11 cellular contexts compared by ENCODE assay signal in the genomic region with DNA sequence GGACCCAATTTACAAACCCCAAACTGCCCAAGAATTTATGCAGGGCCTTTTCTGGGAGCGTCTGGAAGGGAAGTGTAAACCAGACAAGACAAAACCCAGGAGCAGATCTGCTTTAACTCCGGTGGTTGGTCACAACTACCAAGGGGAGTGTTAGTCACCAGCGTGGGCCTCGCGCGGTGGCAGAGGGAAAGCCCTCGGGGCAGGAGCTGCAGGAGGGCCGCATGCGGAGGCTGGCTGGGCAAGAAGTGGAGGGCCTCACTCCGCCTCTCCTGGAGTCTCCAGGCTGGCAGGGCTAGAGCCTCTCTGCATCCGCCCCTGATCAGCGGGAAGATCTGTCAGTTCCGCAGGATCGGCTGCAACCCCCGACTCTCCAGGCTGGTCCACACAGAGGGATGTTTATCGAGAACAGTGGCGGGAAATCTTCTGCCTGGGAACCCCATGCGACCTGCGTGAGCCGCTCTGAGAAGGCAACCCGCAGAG. TPM values are rescaled to one million over a fixed set of nuclear protein-coding genes. Genes with fewer than 3 reads are reported as not detected.
DNase-seq lines count a peak whose midpoint lies in the region; TF ChIP-seq lines count a peak whose summit lies in the region.
"Had no signal": no experiment of that assay in that cellular context is flagged by ENCODE, and none has a peak within 500 bp of the region (broad histone marks: within the 10 kb centered on the region; RNA-seq: fewer than 3 reads in every experiment).

No MANE protein-coding gene starts in this region.

- H3K4me2 ChIP-seq in PC-9: peak overlapping the region; percentile 17; the same call in 1 of the 2 replicates

- H3K27ac Mint-ChIP-seq in nephron (peak overlapping the region in 1 of 3 experiments; percentile 22), Caco-2 (ENCODE audit: unreplicated experiment) (no peak overlapping the region)
- H3K27ac Mint-ChIP-seq: activated CD4-positive, alpha-beta T cell treated with anti-CD3 and anti-CD28 coated beads, Interleukin-2, amount 10 ng/mL, durations not matched to agents 24 days and 14 days; B cell had no signal

- TF ChIP-seq CTCF in PC-9 (conservative IDR thresholded peaks at IDR 0.05) (no peak), nephron (IDR thresholded peaks at IDR 0.05; ENCODE audit: unreplicated experiment in 3 of 3) (no peak), Caco-2 (IDR thresholded peaks at IDR 0.05; ENCODE audit: insufficient read depth in 1 of 2, low read depth in 1 of 2, low read length in 1 of 2, severe bottlenecking in 1 of 2, unreplicated experiment in 1 of 2) (no peak), uterus (IDR thresholded peaks at IDR 0.05) (no peak)

- peaks cover 13% of the 10 kb centered on the region for H3K4me1 Mint-ChIP-seq in nephron
- H3K4me1 Mint-ChIP-seq in Caco-2 (ENCODE audit: low read depth, unreplicated experiment): no peaks in the 10 kb centered on the region

- DNase-seq in AG08395 (ENCODE audit: low spot score) (peak; percentile 81), PC-9 (peak in 1 of 2 experiments; percentile 23), fibroblast of gingiva (ENCODE audit: low read depth) (peak; percentile 43), Caco-2 (no peak), NCI-H1694 treated with DMSO at 0.1 percent for 48 hours (lab: John Stamatoyannopoulos, UW) (no peak), uterus (no peak)
- no peak for DNase-seq in activated CD4-positive, alpha-beta T cell treated with anti-CD3 and anti-CD28 coated beads, Interleukin-2, amount 50 U/mL, for 4 hours
- DNase-seq: activated CD4-positive, alpha-beta T cell treated with anti-CD3 and anti-CD28 coated beads, Interleukin-2, amount 10 ng/mL, durations not matched to agents 24 days and 14 days; NK-92 treated with Interleukin-12 subunit alpha and Interleukin-12 subunit beta, amount 100 ng/mL, for 24 hours had no signal

- BruUV-seq in PC-9 (replicated peaks; lab: Mats Ljungman, UMichigan) (no TSS peak), Caco-2 (replicated peaks; lab: Mats Ljungman, UMichigan) (no TSS peak)

- H4K20me1 ChIP-seq in PC-9 (ENCODE audit: insufficient read depth): no peaks in the 10 kb centered on the region

- H3K36me3 Mint-ChIP-seq in nephron (ENCODE audit: low read depth) (no peaks in the 10 kb centered on the region), Caco-2 (ENCODE audit: insufficient read depth, unreplicated experiment) (no peaks in the 10 kb centered on the region)

- H3K4me1 ChIP-seq in PC-9 (replicated peaks; ENCODE audit: insufficient read depth) (no peaks in the 10 kb centered on the region), Caco-2 (no peaks in the 10 kb centered on the region), uterus (peaks cover 0 to 12% of the 10 kb centered on the region in 2 donors)

- H3K27me3 Mint-ChIP-seq in nephron (ENCODE audit: low read depth): peaks cover 46% of the 10 kb centered on the region
- H3K27me3 Mint-ChIP-seq in Caco-2 (ENCODE audit: insufficient read depth, unreplicated experiment): peaks cover 6% of the 10 kb centered on the region

- H3K4me3 Mint-ChIP-seq in nephron (peak overlapping the region; percentile 55 to 81 (median 81)), Caco-2 (ENCODE audit: unreplicated experiment) (no peak overlapping the region)
- H3K4me3 Mint-ChIP-seq: activated CD4-positive, alpha-beta T cell treated with anti-CD3 and anti-CD28 coated beads, Interleukin-2, amount 10 ng/mL, durations not matched to agents 24 days and 14 days; B cell had no signal

- no peaks in the 10 kb centered on the region for H3F3A ChIP-seq in PC-9 (ENCODE audit: insufficient read depth, low read depth)

- H2AFZ ChIP-seq in PC-9: no peak overlapping the region

- no peak overlapping the region for H3K27ac ChIP-seq in PC-9
- H3K27ac ChIP-seq in uterus: no peak overlapping the region

- POLR2A ChIA-PET in PC-9 (lab: Charles Lee; ENCODE audit: unreplicated experiment): no interaction called here
- POLR2A ChIA-PET in Caco-2 (lab: Charles Lee): no interaction called here

- no peaks in the 10 kb centered on the region for H3K79me2 ChIP-seq in PC-9 (ENCODE audit: low read depth)

- peaks cover 5% of the 10 kb centered on the region; the same call in 1 of the 2 replicates for H3K27me3 ChIP-seq in PC-9 (ENCODE audit: insufficient read depth, low read depth)
- H3K27me3 ChIP-seq in Caco-2 (replicated peaks; ENCODE audit: control insufficient read depth, insufficient read depth, low read length): no peaks in the 10 kb centered on the region
- H3K27me3 ChIP-seq in uterus: no peaks in the 10 kb centered on the region

- CTCF ChIA-PET in PC-9 (lab: Charles Lee) (no interaction called here), Caco-2 (lab: Charles Lee) (no interaction called here)

- no peak overlapping the region for H3K4me3 ChIP-seq in PC-9
- no peak overlapping the region for H3K4me3 ChIP-seq in Caco-2 (ENCODE audit: low read depth, low read length)
- no peak overlapping the region for H3K4me3 ChIP-seq in uterus

- H3K9me3 ChIP-seq in PC-9 (ENCODE audit: insufficient read depth, low read depth) (no peaks in the 10 kb centered on the region), Caco-2 (no peaks in the 10 kb centered on the region), uterus (no peaks in the 10 kb centered on the region)

- no peaks in the 10 kb centered on the region for H3K9me2 ChIP-seq in PC-9 (ENCODE audit: insufficient read depth)

- H3K9me3 Mint-ChIP-seq in nephron: no peaks in the 10 kb centered on the region
- H3K9me3 Mint-ChIP-seq in Caco-2 (ENCODE audit: unreplicated experiment): no peaks in the 10 kb centered on the region
- H3K9me3 Mint-ChIP-seq: activated CD4-positive, alpha-beta T cell treated with anti-CD3 and anti-CD28 coated beads, Interleukin-2, amount 10 ng/mL, durations not matched to agents 24 days and 14 days had no signal

- TF ChIP-seq POLR2A in uterus (IDR thresholded peaks at IDR 0.05): no peak

- intact Hi-C loops in PC-9 (cut with micrococcal nuclease; ENCODE audit: unreplicated experiment) (no loop called here), Caco-2 (cut with micrococcal nuclease; ENCODE audit: unreplicated experiment) (no loop called here), uterus (cut with DNase I; ENCODE audit: low total_unique reads) (no loop called here)

- H3K36me3 ChIP-seq in PC-9 (ENCODE audit: low read depth): no peaks in the 10 kb centered on the region
- H3K36me3 ChIP-seq in Caco-2 (ENCODE audit: control insufficient read depth, insufficient read depth, low read length): no peaks in the 10 kb centered on the region
- no peaks in the 10 kb centered on the region for H3K36me3 ChIP-seq in uterus

RNA-seq across cellular contexts. Expression of a gene that starts 2.0 kb away (rescaled TPM):
- total RNA-seq in PC-9 (2021) (0.08 and 0.15 TPM in 2 replicates), Caco-2 (2022) (0.07 TPM in 1 of 2 replicates, not detected in the other), uterus (1 to 10 TPM in 1 of 4 donors, under 1 TPM in 1, not detected in 2; 0.37 to 9.1 TPM)
- total RNA-seq: activated CD4-positive, alpha-beta T cell treated with anti-CD3 and anti-CD28 coated beads, Interleukin-2, amount 10 ng/mL, durations not matched to agents 24 days and 14 days; B cell had no signal

Comparison
In these comparisons a context has a peak if more than half of its experiments do, and no peak if none do; other contexts are left out.
1. DNase-seq: peak in AG08395 (single experiment) and fibroblast of gingiva (single experiment); none in Caco-2 (0 of 2), NCI-H1694 treated with DMSO at 0.1 percent for 48 hours (single experiment), uterus (0 of 2) and activated CD4-positive, alpha-beta T cell treated with anti-CD3 and anti-CD28 coated beads, Interleukin-2, amount 50 U/mL, for 4 hours (0 of 2).